ENCODE assay signal across 10 cellular contexts in genomic region chr19:39130337-39131254, GRCh38. TPM values are rescaled to one million over a fixed set of nuclear protein-coding genes. Genes with fewer than 3 reads are reported as not detected.
DNase-seq lines count a peak whose midpoint lies in the region; ATAC-seq and TF ChIP-seq lines count a peak whose summit lies in the region.
"Had no signal": no experiment of that assay in that cellular context is flagged by ENCODE, and none has a peak within 500 bp of the region (broad histone marks: within the 10 kb centered on the region; RNA-seq: fewer than 3 reads in every experiment).

No MANE protein-coding gene starts in this region.

- no peak for TF ChIP-seq EP300 in esophagus muscularis mucosa (IDR thresholded peaks at IDR 0.05)

- peak overlapping the region in 1 of 4 donors; percentile 28 for H3K4me3 ChIP-seq in esophagus muscularis mucosa

- no peaks in the 10 kb centered on the region for H3K36me3 ChIP-seq in esophagus muscularis mucosa

- H3K27ac ChIP-seq in esophagus muscularis mucosa (replicated peaks in 1 of 4) = peak overlapping the region; percentile 65 to 76 (median 69)

- no peaks in the 10 kb centered on the region for H3K27me3 Mint-ChIP-seq in stimulated activated naive CD8-positive, alpha-beta T cell treated with anti-CD3 and anti-CD28 coated beads, Interleukin-15, amount 100 ng/mL, for 72 hours

- H3K27me3 ChIP-seq in esophagus muscularis mucosa = no peaks in the 10 kb centered on the region

- DNase-seq in GM13976 (ENCODE audit: low spot score) (peak; percentile 68), NCI-H82 (lab: John Stamatoyannopoulos, UW) (peak; percentile 77), esophagus muscularis mucosa (ENCODE audit: extremely low spot score) (no peak), NOMO-1 (lab: John Stamatoyannopoulos, UW; ENCODE audit: unreplicated experiment in 2 of 2) (no peak)
- DNase-seq in stimulated activated naive CD8-positive, alpha-beta T cell treated with anti-CD3 and anti-CD28 coated beads, Interleukin-15, amount 100 ng/mL, for 72 hours = no peak
- DNase-seq in stimulated activated CD4-positive, alpha-beta T cell treated with anti-CD3 and anti-CD28 coated beads, Interleukin-4, amount 100 ng/mL, for 24 hours = no peak
- DNase-seq: activated T-cell treated with anti-CD3 and anti-CD28 coated beads, Interleukin-2, amount 50 U/mL, for 1 hour; NCI-H2029 had no signal

- no peaks in the 10 kb centered on the region for H3K9me3 ChIP-seq in esophagus muscularis mucosa

- no peak for TF ChIP-seq POLR2A in esophagus muscularis mucosa (IDR thresholded peaks at IDR 0.05; ENCODE audit: low read depth)

- peaks cover 69 to 89% (median 86%) of the 10 kb centered on the region in 4 donors for H3K4me1 ChIP-seq in esophagus muscularis mucosa

- intact Hi-C loops in esophagus muscularis mucosa (cut with DNase I) = no loop called here

- peaks cover 65% of the 10 kb centered on the region for H3K4me1 Mint-ChIP-seq in stimulated activated naive CD8-positive, alpha-beta T cell treated with anti-CD3 and anti-CD28 coated beads, Interleukin-15, amount 100 ng/mL, for 72 hours

- H3K27ac Mint-ChIP-seq in stimulated activated naive CD8-positive, alpha-beta T cell treated with anti-CD3 and anti-CD28 coated beads, Interleukin-15, amount 100 ng/mL, for 72 hours = peak overlapping the region; percentile 43 to 84

- WGBS in esophagus muscularis mucosa = 74% methylated on average over 22 of the region's 22 CpGs

- no peaks in the 10 kb centered on the region for H3K9me3 Mint-ChIP-seq in stimulated activated naive CD8-positive, alpha-beta T cell treated with anti-CD3 and anti-CD28 coated beads, Interleukin-15, amount 100 ng/mL, for 72 hours

- no peak overlapping the region for H3K4me3 Mint-ChIP-seq in stimulated activated naive CD8-positive, alpha-beta T cell treated with anti-CD3 and anti-CD28 coated beads, Interleukin-15, amount 100 ng/mL, for 72 hours

- no peak for TF ChIP-seq CTCF in GM13976 (IDR thresholded peaks at IDR 0.05; ENCODE audit: borderline replicate concordance, control extremely low read depth, extremely low read depth, insufficient read depth, missing control alignments)
- TF ChIP-seq CTCF in esophagus muscularis mucosa (IDR thresholded peaks at IDR 0.05) = no peak

- ATAC-seq in stimulated activated naive CD8-positive, alpha-beta T cell treated with anti-CD3 and anti-CD28 coated beads, Interleukin-15, amount 100 ng/mL, for 72 hours = no peak
- ATAC-seq in GM18867 (IDR thresholded peaks at IDR 0.05; ENCODE audit: unreplicated experiment) = no peak
- ATAC-seq in HG02885 (IDR thresholded peaks at IDR 0.05; ENCODE audit: poor library complexity, unreplicated experiment) = no peak

- in situ Hi-C loops in GM13976 (cut with MboI; ENCODE audit: low sequenced_read_pairs, unreplicated experiment) = no loop called here

RNA-seq across cellular contexts. Expression of gene PAK4, which starts 5.0 kb away (rescaled TPM):
- total RNA-seq in esophagus muscularis mucosa = 10 to 100 TPM in 2 of 4 donors, 1 to 10 TPM in 2; 8.3 to 18.4 (median 11.0) TPM

RNA-seq across cellular contexts. Expression of gene ACP7, which starts 46.4 kb away (rescaled TPM):
- not detected for total RNA-seq in esophagus muscularis mucosa

Comparison
In these comparisons a context has a peak if more than half of its experiments do, and no peak if none do; other contexts are left out.
1. DNase-seq: peak in GM13976 (single experiment) and NCI-H82 (single experiment); none in esophagus muscularis mucosa (single experiment), stimulated activated naive CD8-positive, alpha-beta T cell treated with anti-CD3 and anti-CD28 coated beads, Interleukin-15, amount 100 ng/mL, for 72 hours (0 of 2), stimulated activated CD4-positive, alpha-beta T cell treated with anti-CD3 and anti-CD28 coated beads, Interleukin-4, amount 100 ng/mL, for 24 hours (single experiment) and NOMO-1 (0 of 2).